8 cellular contexts compared by ENCODE assay signal in genomic region chr12:6778212-6778570, GRCh38. TPM values are rescaled to one million over a fixed set of nuclear protein-coding genes. Genes with fewer than 3 reads are reported as not detected.
A peak's percentile ranks its signal among the peaks of the same experiment; 100 is the strongest.
DNase-seq lines count a peak whose midpoint lies in the region; ATAC-seq and TF ChIP-seq lines count a peak whose summit lies in the region.

No MANE protein-coding gene starts in this region.

- intact Hi-C loops in Right ventricle myocardium inferior (cut with DNase I): loop anchor here (2.0 to 5.0 kb wide), 2 partner anchors 43 to 161 kb away; no protein-coding TSS in a partner anchor
- intact Hi-C loops in cardiac septum (cut with DNase I): loop anchor here (5.0 kb wide), 1 partner anchor 161 kb away; no protein-coding TSS in a partner anchor
- intact Hi-C loops in ascending aorta (cut with DNase I): loop anchor here (1.0 to 2.0 kb wide), 3 partner anchors 11 to 161 kb away; no protein-coding TSS in a partner anchor

- H3K4me3 ChIP-seq in ascending aorta: peak overlapping the region; percentile 45 to 72

- peak overlapping the region; percentile 35 to 77 for H3K27ac ChIP-seq in ascending aorta
- H3K27ac ChIP-seq in temporal lobe (ENCODE audit: low read depth, low read length): peak overlapping the region; percentile 47

- H3K4me1 ChIP-seq in ascending aorta: peaks cover 7% of the 10 kb centered on the region in 2 donors

- DNase-seq in Right ventricle myocardium inferior (ENCODE audit: missing footprints): no peak
- no peak for DNase-seq in cardiac septum (ENCODE audit: low spot score)
- DNase-seq in ascending aorta (ENCODE audit: low spot score in 2 of 2): no peak
- DNase-seq in islet precursor cell: peak; percentile 79
- no peak for DNase-seq in NOMO-1 treated with DMSO at 0.1 percent for 48 hours (lab: John Stamatoyannopoulos, UW; ENCODE audit: unreplicated experiment)
- no peak for DNase-seq in SKM-1 treated with dmso at 0.1 percent for 144 hours (lab: John Stamatoyannopoulos, UW; ENCODE audit: unreplicated experiment)
- no peak for DNase-seq in DMS114 treated with DMSO at 0.1 percent for 48 hours (lab: John Stamatoyannopoulos, UW; ENCODE audit: unreplicated experiment)

- no peaks in the 10 kb centered on the region for H3K9me3 ChIP-seq in ascending aorta

- no peaks in the 10 kb centered on the region for H3K27me3 ChIP-seq in ascending aorta

- H3K36me3 ChIP-seq in ascending aorta: no peaks in the 10 kb centered on the region

- peak; percentile 61 for ATAC-seq in Right ventricle myocardium inferior

- no peak for TF ChIP-seq CTCF in ascending aorta (IDR thresholded peaks at IDR 0.05)

RNA-seq across cellular contexts. Expression of gene LAG3, which starts 5.9 kb away (rescaled TPM):
- 0.24 TPM for total RNA-seq in Right ventricle myocardium inferior
- total RNA-seq in cardiac septum: 0.57 TPM
- total RNA-seq in ascending aorta: not detected
- not detected for total RNA-seq in temporal lobe

RNA-seq across cellular contexts. Expression of gene CD4, which starts 11.1 kb away (rescaled TPM):
- total RNA-seq in Right ventricle myocardium inferior (13.4 TPM), cardiac septum (3.8 TPM), ascending aorta (2.6 TPM), temporal lobe (2.2 TPM)

RNA-seq across cellular contexts. Expression of gene PTMS, which starts 12.0 kb away (rescaled TPM):
- 152 TPM for total RNA-seq in Right ventricle myocardium inferior
- 234 TPM for total RNA-seq in cardiac septum
- 361 TPM for total RNA-seq in ascending aorta
- total RNA-seq in temporal lobe: 93.7 TPM

RNA-seq across cellular contexts. Expression of gene MLF2, which starts 25.2 kb away (rescaled TPM):
- 156 TPM for total RNA-seq in Right ventricle myocardium inferior
- total RNA-seq in cardiac septum: 135 TPM
- 145 TPM for total RNA-seq in ascending aorta
- total RNA-seq in temporal lobe: 102 TPM

RNA-seq across cellular contexts. Expression of gene GPR162, which starts 43.4 kb away (rescaled TPM):
- 7.8 TPM for total RNA-seq in Right ventricle myocardium inferior
- 5.7 TPM for total RNA-seq in cardiac septum
- 9.4 TPM for total RNA-seq in ascending aorta
- 52.6 TPM for total RNA-seq in temporal lobe
